20 cellular contexts compared by ENCODE assay signal in the genomic region with DNA sequence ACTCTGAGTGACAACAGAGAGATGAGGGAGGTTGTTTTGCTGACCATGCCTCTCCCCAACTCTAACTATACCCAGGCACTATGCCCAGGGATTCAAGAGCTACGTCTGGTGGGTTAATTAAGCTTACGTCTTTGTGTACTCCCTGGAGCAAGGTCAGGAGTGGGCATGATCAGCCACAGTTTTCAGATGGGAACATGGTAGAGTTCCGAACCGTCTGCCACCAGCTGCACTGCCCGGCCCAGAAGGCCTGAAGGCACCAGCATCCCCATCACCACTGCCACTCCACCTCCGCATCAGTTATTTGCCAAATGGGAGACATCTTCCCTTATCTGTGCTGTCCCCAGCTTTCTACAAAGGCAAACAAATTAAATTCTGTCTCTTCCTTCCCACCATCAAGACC. TPM values are rescaled to one million over a fixed set of nuclear protein-coding genes. Genes with fewer than 3 reads are reported as not detected.
DNase-seq lines count a peak whose midpoint lies in the region; ATAC-seq and TF ChIP-seq lines count a peak whose summit lies in the region.
"Had no signal": no experiment of that assay in that cellular context is flagged by ENCODE, and none has a peak within 500 bp of the region (broad histone marks: within the 10 kb centered on the region; RNA-seq: fewer than 3 reads in every experiment).

No MANE protein-coding gene starts in this region.

- no peak for TF ChIP-seq RAD21 in SK-N-SH (IDR thresholded peaks at IDR 0.05; ENCODE audit: low read length)

- H3K27me3 ChIP-seq in SK-N-SH (ENCODE audit: insufficient read depth) (no peaks in the 10 kb centered on the region), layer of hippocampus (ENCODE audit: control insufficient read depth, insufficient read depth, low read length) (no peaks in the 10 kb centered on the region), suprapubic skin (no peaks in the 10 kb centered on the region)

- no peak overlapping the region for H3K4me2 ChIP-seq in SK-N-SH
- H3K4me2 ChIP-seq: PC-9 had no signal

- peaks cover 0 to 30% of the 10 kb centered on the region in 2 experiments; a peak in 2 of 4 replicates for H3K4me1 ChIP-seq in SK-N-SH (ENCODE audit: control insufficient read depth in 1 of 2, insufficient read depth in 2 of 2, low read depth in 1 of 2, low read length in 1 of 2)
- peaks cover 27% of the 10 kb centered on the region for H3K4me1 ChIP-seq in suprapubic skin

- H3K79me2 ChIP-seq in SK-N-SH (ENCODE audit: insufficient read depth) = no peaks in the 10 kb centered on the region

- no peak overlapping the region for H2AFZ ChIP-seq in SK-N-SH (ENCODE audit: low read depth)
- H2AFZ ChIP-seq: PC-9 had no signal

- DNase-seq in SK-N-SH (peak; percentile 43), suprapubic skin (ENCODE audit: low spot score in 2 of 2) (peak; percentile 15 to 16)
- DNase-seq: CD4-positive, alpha-beta T cell; DMS153; GF-D8; HFFc6; NCI-H1417 treated with DMSO at 0.1 percent for 48 hours; NCI-H1930; NCI-H226; NCI-H524; PC-9 had no signal

- H3K27ac ChIP-seq in SK-N-SH (ENCODE audit: low read depth in 2 of 2, low read length in 1 of 2) = peak overlapping the region in 1 of 2 experiments; percentile 11; a peak in 2 of 4 replicates
- peak overlapping the region; percentile 74 for H3K27ac ChIP-seq in angular gyrus (ENCODE audit: low read depth, low read length)
- H3K27ac ChIP-seq in layer of hippocampus (ENCODE audit: low read depth, low read length) = peak overlapping the region; percentile 32
- H3K27ac ChIP-seq in suprapubic skin = no peak overlapping the region
- H3K27ac ChIP-seq: 22Rv1, PC-9 had no signal

- no peak for TF ChIP-seq CTCF in SK-N-SH (IDR thresholded peaks at IDR 0.05)
- TF ChIP-seq CTCF in suprapubic skin (IDR thresholded peaks at IDR 0.05) = no peak

- H4K20me1 ChIP-seq in SK-N-SH (ENCODE audit: insufficient read depth) = no peaks in the 10 kb centered on the region

- no peak for ATAC-seq in SK-N-SH treated with all-trans-retinoic acid at 6 μM for 48 hours
- ATAC-seq in GM21515 (IDR thresholded peaks at IDR 0.05; ENCODE audit: unreplicated experiment) = no peak
- ATAC-seq in HG02571 (IDR thresholded peaks at IDR 0.05; ENCODE audit: unreplicated experiment) = no peak
- ATAC-seq in HG03175 (IDR thresholded peaks at IDR 0.05; ENCODE audit: unreplicated experiment) = no peak

- no peak overlapping the region for H3K4me3 ChIP-seq in SK-N-SH (ENCODE audit: low read depth in 2 of 2, low read length in 1 of 2)
- no peak overlapping the region for H3K4me3 ChIP-seq in suprapubic skin
- H3K4me3 ChIP-seq: PC-9 had no signal

- TF ChIP-seq EP300 in SK-N-SH (IDR thresholded peaks at IDR 0.05; ENCODE audit: borderline replicate concordance in 1 of 2, low read depth in 1 of 2, low read length in 1 of 2) (no peak; a peak in 1 of 4 replicates), suprapubic skin (IDR thresholded peaks at IDR 0.05) (no peak)

- CTCF ChIA-PET in SK-N-SH (lab: Yijun Ruan, JAX) = interaction anchor here (0.8 to 2.3 kb wide), 3 partner anchors 17 to 30 kb away, joined by 5 to 7 read pairs (median 5); no protein-coding TSS in a partner anchor

- POLR2A ChIA-PET in SK-N-SH (lab: Yijun Ruan, JAX) = interaction anchor here (0.6 kb wide), 1 partner anchor 43 kb away, joined by 3 read pairs; no protein-coding TSS in a partner anchor

- H3K9me3 ChIP-seq in SK-N-SH = no peaks in the 10 kb centered on the region
- H3K9me3 ChIP-seq in suprapubic skin = no peaks in the 10 kb centered on the region

- 83% methylated on average over 4 of the region's 6 CpGs for WGBS in SK-N-SH (ENCODE audit: low lambda C conversion rate)
- WGBS in suprapubic skin = 97% methylated on average over 6 of the region's 6 CpGs

- H3K36me3 ChIP-seq in SK-N-SH (replicated peaks in 1 of 2; ENCODE audit: control insufficient read depth in 1 of 2, insufficient read depth in 2 of 2, low read length in 1 of 2) = peaks cover 0 to 11% of the 10 kb centered on the region in 2 experiments
- peaks cover 12% of the 10 kb centered on the region for H3K36me3 ChIP-seq in suprapubic skin

- TF ChIP-seq POLR2A in suprapubic skin (IDR thresholded peaks at IDR 0.05) = no peak

- no peaks in the 10 kb centered on the region for H3F3A ChIP-seq in SK-N-SH (replicated peaks; ENCODE audit: insufficient read depth)

- no peak overlapping the region for H3K9ac ChIP-seq in SK-N-SH

- no peaks in the 10 kb centered on the region for H3K9me2 ChIP-seq in SK-N-SH

TF ChIP-seq in SK-N-SH, 30 proteins besides CTCF, POLR2A, EP300 and RAD21:
- TF ChIP-seq NFIC (IDR thresholded peaks at IDR 0.05; ENCODE audit: borderline replicate concordance) (no peak), GATA2 (CRISPR knock-in tag; IDR thresholded peaks at IDR 0.05) (peak; percentile 16; the same call in 1 of the 2 replicates)

TF ChIP-seq in SK-N-SH treated with all-trans-retinoic acid at 6 μM for 48 hours, 23 proteins besides CTCF, POLR2A, EP300 and RAD21 (continues in another document):
- no peak for TF ChIP-seq RARB (CRISPR knock-in tag; IDR thresholded peaks at IDR 0.05)
- no peak for TF ChIP-seq TOX (CRISPR knock-in tag; IDR thresholded peaks at IDR 0.05; ENCODE audit: borderline replicate concordance)
- TF ChIP-seq GLIS3 (CRISPR knock-in tag; IDR thresholded peaks at IDR 0.05) = no peak
- TF ChIP-seq, protein P1, sequence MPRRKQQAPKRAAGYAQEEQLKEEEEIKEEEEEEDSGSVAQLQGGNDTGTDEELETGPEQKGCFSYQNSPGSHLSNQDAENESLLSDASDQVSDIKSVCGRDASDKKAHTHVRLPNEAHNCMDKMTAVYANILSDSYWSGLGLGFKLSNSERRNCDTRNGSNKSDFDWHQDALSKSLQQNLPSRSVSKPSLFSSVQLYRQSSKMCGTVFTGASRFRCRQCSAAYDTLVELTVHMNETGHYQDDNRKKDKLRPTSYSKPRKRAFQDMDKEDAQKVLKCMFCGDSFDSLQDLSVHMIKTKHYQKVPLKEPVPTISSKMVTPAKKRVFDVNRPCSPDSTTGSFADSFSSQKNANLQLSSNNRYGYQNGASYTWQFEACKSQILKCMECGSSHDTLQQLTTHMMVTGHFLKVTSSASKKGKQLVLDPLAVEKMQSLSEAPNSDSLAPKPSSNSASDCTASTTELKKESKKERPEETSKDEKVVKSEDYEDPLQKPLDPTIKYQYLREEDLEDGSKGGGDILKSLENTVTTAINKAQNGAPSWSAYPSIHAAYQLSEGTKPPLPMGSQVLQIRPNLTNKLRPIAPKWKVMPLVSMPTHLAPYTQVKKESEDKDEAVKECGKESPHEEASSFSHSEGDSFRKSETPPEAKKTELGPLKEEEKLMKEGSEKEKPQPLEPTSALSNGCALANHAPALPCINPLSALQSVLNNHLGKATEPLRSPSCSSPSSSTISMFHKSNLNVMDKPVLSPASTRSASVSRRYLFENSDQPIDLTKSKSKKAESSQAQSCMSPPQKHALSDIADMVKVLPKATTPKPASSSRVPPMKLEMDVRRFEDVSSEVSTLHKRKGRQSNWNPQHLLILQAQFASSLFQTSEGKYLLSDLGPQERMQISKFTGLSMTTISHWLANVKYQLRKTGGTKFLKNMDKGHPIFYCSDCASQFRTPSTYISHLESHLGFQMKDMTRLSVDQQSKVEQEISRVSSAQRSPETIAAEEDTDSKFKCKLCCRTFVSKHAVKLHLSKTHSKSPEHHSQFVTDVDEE (CRISPR knock-in tag; IDR thresholded peaks at IDR 0.05) = no peak
- TF ChIP-seq OSR1 (CRISPR knock-in tag; IDR thresholded peaks at IDR 0.05) = no peak
- TF ChIP-seq ESRRG (CRISPR knock-in tag; IDR thresholded peaks at IDR 0.05) = no peak
- TF ChIP-seq, protein P2, sequence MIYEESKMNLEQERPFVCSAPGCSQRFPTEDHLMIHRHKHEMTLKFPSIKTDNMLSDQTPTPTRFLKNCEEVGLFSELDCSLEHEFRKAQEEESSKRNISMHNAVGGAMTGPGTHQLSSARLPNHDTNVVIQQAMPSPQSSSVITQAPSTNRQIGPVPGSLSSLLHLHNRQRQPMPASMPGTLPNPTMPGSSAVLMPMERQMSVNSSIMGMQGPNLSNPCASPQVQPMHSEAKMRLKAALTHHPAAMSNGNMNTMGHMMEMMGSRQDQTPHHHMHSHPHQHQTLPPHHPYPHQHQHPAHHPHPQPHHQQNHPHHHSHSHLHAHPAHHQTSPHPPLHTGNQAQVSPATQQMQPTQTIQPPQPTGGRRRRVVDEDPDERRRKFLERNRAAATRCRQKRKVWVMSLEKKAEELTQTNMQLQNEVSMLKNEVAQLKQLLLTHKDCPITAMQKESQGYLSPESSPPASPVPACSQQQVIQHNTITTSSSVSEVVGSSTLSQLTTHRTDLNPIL (CRISPR knock-in tag; IDR thresholded peaks at IDR 0.05; ENCODE audit: low read depth) = no peak
- TF ChIP-seq ISL1 (CRISPR knock-in tag; IDR thresholded peaks at IDR 0.05) = no peak
- TF ChIP-seq PPARA (CRISPR knock-in tag; IDR thresholded peaks at IDR 0.05; ENCODE audit: borderline replicate concordance) = no peak
- no peak for TF ChIP-seq ZNF565 (CRISPR knock-in tag; conservative IDR thresholded peaks at IDR 0.05; ENCODE audit: low read depth)

RNA-seq across cellular contexts. Expression of a gene that starts 11.1 kb away (rescaled TPM):
- not detected in 2 replicates for polyA plus RNA-seq in SK-N-SH (2012; rRNA removed)
- not detected in 2 replicates for polyA plus RNA-seq in SK-N-SH (2012; cell fraction: cytosol; rRNA removed)
- not detected in 2 replicates for polyA plus RNA-seq in SK-N-SH (2012; cell fraction: nucleus; rRNA removed)
- total RNA-seq in suprapubic skin = 10 to 100 TPM in 3 of 4 donors, 1 to 10 TPM in 1; 10.0 to 65.0 (median 27.6) TPM
- total RNA-seq: CD4-positive, alpha-beta T cell; HFFc6; MCF 10A had no signal
- polyA plus RNA-seq: IgD-negative memory B cell had no signal

RNA-seq across cellular contexts. Expression of a gene that starts 18.5 kb away (rescaled TPM):
- 14.2 and 14.8 TPM in 2 replicates for polyA plus RNA-seq in SK-N-SH (2012; rRNA removed)
- polyA plus RNA-seq in SK-N-SH (2012; cell fraction: cytosol; rRNA removed) = 10.6 and 12.3 TPM in 2 replicates
- 31.4 and 35.1 TPM in 2 replicates for polyA plus RNA-seq in SK-N-SH (2012; cell fraction: nucleus; rRNA removed)
- total RNA-seq in suprapubic skin = 10 to 100 TPM in 3 of 4 donors, 1 to 10 TPM in 1; 9.6 to 17.0 (median 15.1) TPM

RNA-seq across cellular contexts. Expression of a gene that starts 33.0 kb away (rescaled TPM):
- 18.4 and 19.8 TPM in 2 replicates for polyA plus RNA-seq in SK-N-SH (2012; rRNA removed)
- 10.4 and 14.4 TPM in 2 replicates for polyA plus RNA-seq in SK-N-SH (2012; cell fraction: cytosol; rRNA removed)
- 25.6 and 28.8 TPM in 2 replicates for polyA plus RNA-seq in SK-N-SH (2012; cell fraction: nucleus; rRNA removed)
- 10 to 100 TPM; 40.6 to 44.6 (median 43.2) TPM for total RNA-seq in suprapubic skin

RNA-seq across cellular contexts. Expression of a gene that starts 39.4 kb away (rescaled TPM):
- polyA plus RNA-seq in SK-N-SH (2012; rRNA removed) = 66.8 and 74.8 TPM in 2 replicates
- 90.1 and 147 TPM in 2 replicates for polyA plus RNA-seq in SK-N-SH (2012; cell fraction: cytosol; rRNA removed)
- polyA plus RNA-seq in SK-N-SH (2012; cell fraction: nucleus; rRNA removed) = 30.3 and 44.6 TPM in 2 replicates
- total RNA-seq in suprapubic skin = 10 to 100 TPM; 50.9 to 93.8 (median 87.7) TPM
